In the genomic region with DNA sequence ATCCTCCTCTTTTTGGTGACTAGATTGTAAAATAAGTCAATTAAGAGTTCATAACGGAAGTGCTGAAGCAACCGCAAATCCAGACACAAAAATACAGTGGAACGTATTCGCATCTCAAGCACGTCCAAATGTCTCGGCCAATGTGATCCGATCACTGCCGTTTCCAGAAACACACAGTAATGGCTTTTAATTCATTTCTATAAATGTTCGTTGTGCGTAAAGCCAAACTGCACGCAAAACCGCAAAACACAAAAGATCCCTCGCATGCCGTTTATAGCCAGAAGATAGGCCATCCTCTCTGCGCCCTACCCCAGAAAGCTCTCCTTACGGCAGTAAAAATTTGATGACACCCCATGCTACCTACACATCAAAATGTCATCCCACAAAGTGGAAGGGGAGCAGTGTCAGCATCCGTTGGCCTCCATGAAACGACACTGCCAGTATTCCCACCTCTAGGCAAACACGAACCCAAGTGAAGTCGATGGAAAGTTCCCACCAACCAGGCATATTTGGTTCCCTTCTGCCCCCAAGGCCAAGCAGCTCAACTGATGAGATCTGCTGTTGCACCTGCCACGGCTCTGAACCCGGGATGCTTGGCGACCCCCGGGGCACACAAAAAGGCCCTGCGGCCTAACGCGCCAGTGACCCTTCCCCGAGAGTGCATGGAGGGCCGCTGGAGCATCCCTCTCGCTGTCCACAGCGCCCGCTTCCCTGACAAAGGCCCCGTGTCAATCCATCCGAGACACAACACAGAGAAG, we compare ENCODE assay signal across 8 cellular contexts. TPM values are rescaled to one million over a fixed set of nuclear protein-coding genes. Genes with fewer than 3 reads are reported as not detected.
DNase-seq lines count a peak whose midpoint lies in the region; ATAC-seq, FAIRE-seq and TF ChIP-seq lines count a peak whose summit lies in the region.

No MANE protein-coding gene starts in this region.

- TF ChIP-seq CTCF in heart right ventricle (IDR thresholded peaks at IDR 0.05) (no peak), fibroblast of villous mesenchyme (IDR thresholded peaks at IDR 0.05; ENCODE audit: insufficient read depth, low read depth, low read length) (no peak), pancreas (IDR thresholded peaks at IDR 0.05) (no peak)

- H3K4me1 Mint-ChIP-seq in T-helper 2 cell treated with Interferon-gamma antibody and Interleukin-4, amounts not matched to agents 5 μg/mL and 100 μg/mL, for 36 hours (ENCODE audit: low read depth) = peaks cover 20% of the 10 kb centered on the region

- H3K27me3 ChIP-seq in heart right ventricle = no peaks in the 10 kb centered on the region
- H3K27me3 ChIP-seq in pancreas = no peaks in the 10 kb centered on the region

- peak overlapping the region; percentile 92 for H3K27ac Mint-ChIP-seq in T-helper 2 cell treated with Interferon-gamma antibody and Interleukin-4, amounts not matched to agents 5 μg/mL and 100 μg/mL, for 36 hours

- H3K36me3 ChIP-seq in heart right ventricle (no peaks in the 10 kb centered on the region), pancreas (no peaks in the 10 kb centered on the region)

- H3K9me3 ChIP-seq in heart right ventricle (no peaks in the 10 kb centered on the region), pancreas (no peaks in the 10 kb centered on the region)

- intact Hi-C loops in heart right ventricle (cut with DNase I) (loop anchor here in 9 of 10 donors (5.0 to 10.0 kb wide), 7 partner anchors 76 to 186 kb away; no protein-coding TSS in a partner anchor), Right ventricle myocardium inferior (cut with DNase I) (loop anchor here (10.0 kb wide), 2 partner anchors 96 to 256 kb away; partner anchors contain the start of gene TRAFD1), pancreas (cut with DNase I) (loop anchor here in 1 of 3 donors (10.0 kb wide), 1 partner anchor 186 kb away; no protein-coding TSS in a partner anchor)

- no peaks in the 10 kb centered on the region for H3K36me3 Mint-ChIP-seq in T-helper 2 cell treated with Interferon-gamma antibody and Interleukin-4, amounts not matched to agents 5 μg/mL and 100 μg/mL, for 36 hours (ENCODE audit: low read depth)

- H3K4me3 Mint-ChIP-seq in T-helper 2 cell treated with Interferon-gamma antibody and Interleukin-4, amounts not matched to agents 5 μg/mL and 100 μg/mL, for 36 hours = peak overlapping the region; percentile 96

- no peaks in the 10 kb centered on the region for H3K27me3 Mint-ChIP-seq in T-helper 2 cell treated with Interferon-gamma antibody and Interleukin-4, amounts not matched to agents 5 μg/mL and 100 μg/mL, for 36 hours (ENCODE audit: low read depth)

- ATAC-seq in heart right ventricle (no peak), Right ventricle myocardium inferior (no peak), pancreas (peak in 1 of 4 donors; percentile 7), GM21786 (IDR thresholded peaks at IDR 0.05; ENCODE audit: unreplicated experiment) (no peak)

- no peak for FAIRE-seq in pancreas (lab: Jason Lieb, UNC)

- H3K27ac ChIP-seq in heart right ventricle = peak overlapping the region in 7 of 10 donors; percentile 78 to 93 (median 90)
- no peak overlapping the region for H3K27ac ChIP-seq in pancreas

- H3K9me3 Mint-ChIP-seq in T-helper 2 cell treated with Interferon-gamma antibody and Interleukin-4, amounts not matched to agents 5 μg/mL and 100 μg/mL, for 36 hours = no peaks in the 10 kb centered on the region

- WGBS in heart right ventricle, 2 donors = 51 to 68% methylated on average over 34 of the region's 34 CpGs
- WGBS in pancreas, 2 donors = 46 to 48% methylated on average over 34 of the region's 34 CpGs

- H3K4me3 ChIP-seq in heart right ventricle (peak overlapping the region; percentile 63 to 99 (median 92)), fibroblast of villous mesenchyme (ENCODE audit: low read depth, low read length) (peak overlapping the region; percentile 79), pancreas (peak overlapping the region; percentile 89 to 99 (median 96))

- DNase-seq in heart right ventricle (peak in 1 of 2 donors; percentile 10), Right ventricle myocardium inferior (ENCODE audit: missing footprints) (no peak), fibroblast of villous mesenchyme (ENCODE audit: low read depth) (no peak), pancreas (peak in 1 of 6 donors; percentile 61), NCI-H1436 (lab: John Stamatoyannopoulos, UW) (no peak), NCI-H345 (lab: John Stamatoyannopoulos, UW) (no peak)
- no peak for DNase-seq in T-helper 2 cell treated with Interferon-gamma antibody and Interleukin-4, amounts not matched to agents 5 μg/mL and 100 μg/mL, for 36 hours (ENCODE audit: low spot score)

- H3K4me1 ChIP-seq in heart right ventricle (peaks cover 0 to 23% (median 20%) of the 10 kb centered on the region in 9 donors), pancreas (no peaks in the 10 kb centered on the region)

RNA-seq across cellular contexts. Expression of gene HECTD4, which starts 1.4 kb away (rescaled TPM):
- total RNA-seq in heart right ventricle (10 to 100 TPM; 20.1 to 28.7 (median 23.9) TPM), Right ventricle myocardium inferior (22.6 TPM), fibroblast of villous mesenchyme (33.2 and 37.1 TPM in 2 replicates), pancreas (10 to 100 TPM; 17.9 to 36.1 (median 23.7) TPM)
- polyA plus RNA-seq in heart right ventricle (10 to 100 TPM in 1 of 2 donors, 1 to 10 TPM in 1; 3.0 to 33.7 TPM), pancreas (10 to 100 TPM; 37.2 to 38.4 TPM)

RNA-seq across cellular contexts. Expression of gene RPL6, which starts 28.6 kb away (rescaled TPM):
- total RNA-seq in heart right ventricle (100 to 1,000 TPM; 564 to 722 (median 607) TPM), Right ventricle myocardium inferior (646 TPM), fibroblast of villous mesenchyme (921 and 1,035 TPM in 2 replicates), pancreas (1,000 to 10,000 TPM in 3 of 6 donors, 100 to 1,000 TPM in 3; 590 to 1,140 (median 969) TPM)
- polyA plus RNA-seq in heart right ventricle (1,000 to 10,000 TPM in 1 of 2 donors, 100 to 1,000 TPM in 1; 994 to 1,749 TPM), pancreas (1,000 to 10,000 TPM; 1,305 to 1,871 TPM)

RNA-seq across cellular contexts. Expression of gene PTPN11, which starts 37.9 kb away (rescaled TPM):
- total RNA-seq in heart right ventricle (100 to 1,000 TPM; 109 to 222 (median 159) TPM), Right ventricle myocardium inferior (114 TPM), fibroblast of villous mesenchyme (108 and 158 TPM in 2 replicates), pancreas (10 to 100 TPM; 25.5 to 51.1 (median 38.7) TPM)
- polyA plus RNA-seq in heart right ventricle (10 to 100 TPM; 22.4 to 26.6 TPM), pancreas (10 to 100 TPM; 12.4 to 17.0 TPM)

Comparison
In these comparisons a context has a peak if more than half of its experiments do, and no peak if none do; other contexts are left out.
1. H3K27ac ChIP-seq: peak in heart right ventricle (7 of 10); none in pancreas (0 of 4).
2. Peak in every context shown above with its lines, with median percentiles within 50 percentile points of each other: H3K4me3 ChIP-seq.